Comparison of ENCODE assay signal across 8 cellular contexts in genomic region chr20:13325033-13325432, GRCh38.
DNase-seq lines count a peak whose midpoint lies in the region; ATAC-seq and TF ChIP-seq lines count a peak whose summit lies in the region.

No MANE protein-coding gene starts in this region.

- peaks cover 9% of the 10 kb centered on the region; the same call in 1 of the 2 replicates for H3K4me1 ChIP-seq in SJSA1 (replicated peaks)

- no peaks in the 10 kb centered on the region for H3K36me3 ChIP-seq in SJSA1

- no peak for DNase-seq in AG04449 (ENCODE audit: low read depth, low spot score)
- peak; percentile 37 to 55 for DNase-seq in SJSA1 (ENCODE audit: low read depth in 1 of 2, low spot score in 2 of 2)
- DNase-seq in iPS DF 4.7 (ENCODE audit: extremely low read depth, low spot score) = peak; percentile 62
- no peak for DNase-seq in activated CD4-positive, CD25-positive, alpha-beta regulatory T cell (lab: John Stamatoyannopoulos, UW)
- no peak for DNase-seq in caudate nucleus (lab: John Stamatoyannopoulos, UW)
- DNase-seq in activated naive CD4-positive, alpha-beta T cell treated with anti-CD3 and anti-CD28 coated beads, Interleukin-2, amount 50 U/mL, for 16 hours = no peak

- H3K4me3 ChIP-seq in AG04449 (ENCODE audit: low read depth, low read length) = no peak overlapping the region
- H3K4me3 ChIP-seq in SJSA1 = no peak overlapping the region

- H3K27me3 ChIP-seq in SJSA1 (replicated peaks) = no peaks in the 10 kb centered on the region

- ATAC-seq in GM19372 (IDR thresholded peaks at IDR 0.05; ENCODE audit: low read depth, unreplicated experiment) = peak; percentile 62
- no peak for ATAC-seq in GM18498 (IDR thresholded peaks at IDR 0.05; ENCODE audit: unreplicated experiment)

- TF ChIP-seq CTCF in AG04449 (IDR thresholded peaks at IDR 0.05; ENCODE audit: insufficient read depth, low read length, missing control alignments) = peak; percentile 68

- POLR2A ChIA-PET in AG04449 (lab: Yijun Ruan, JAX) = no interaction called here

- no peaks in the 10 kb centered on the region for H3K9me3 ChIP-seq in SJSA1 (replicated peaks)

- no peak overlapping the region for H3K27ac ChIP-seq in SJSA1
- no peak overlapping the region for H3K27ac ChIP-seq in caudate nucleus (ENCODE audit: low read depth, low read length)

- CTCF ChIA-PET in AG04449 (lab: Yijun Ruan, JAX) = interaction anchor here (0.6 to 5.9 kb wide), 21 partner anchors 9 to 463 kb away, joined by 3 to 117 read pairs (median 4); no protein-coding TSS in a partner anchor

Comparison
In these comparisons a context has a peak if more than half of its experiments do, and no peak if none do; other contexts are left out.
1. DNase-seq: peak in SJSA1 (2 of 2) and iPS DF 4.7 (single experiment); none in AG04449 (single experiment), activated CD4-positive, CD25-positive, alpha-beta regulatory T cell (0 of 4), caudate nucleus (0 of 61) and activated naive CD4-positive, alpha-beta T cell treated with anti-CD3 and anti-CD28 coated beads, Interleukin-2, amount 50 U/mL, for 16 hours (single experiment).